ENCODE assay signal across 1 cellular context in genomic region chr22:44360306-44360685, GRCh38.
TF ChIP-seq lines count a peak whose summit lies in the region.

No MANE protein-coding gene starts in this region.

TF ChIP-seq in SK-N-SH treated with all-trans-retinoic acid at 6 μM for 48 hours, 23 proteins besides CTCF, POLR2A, EP300 and RAD21 (continued from another document):
- TF ChIP-seq POU6F1 (CRISPR knock-in tag; IDR thresholded peaks at IDR 0.05; ENCODE audit: borderline replicate concordance, low read depth), result no peak
- TF ChIP-seq OSR1 (CRISPR knock-in tag; IDR thresholded peaks at IDR 0.05), result no peak
- TF ChIP-seq CREB5 (CRISPR knock-in tag; IDR thresholded peaks at IDR 0.05; ENCODE audit: low read depth), result no peak
- TF ChIP-seq ZFP30 (CRISPR knock-in tag; IDR thresholded peaks at IDR 0.05), result no peak
- no peak for TF ChIP-seq ISL1 (CRISPR knock-in tag; IDR thresholded peaks at IDR 0.05)
- no peak for TF ChIP-seq ZNF70 (CRISPR knock-in tag; IDR thresholded peaks at IDR 0.05)
- TF ChIP-seq CSRNP3 (CRISPR knock-in tag; IDR thresholded peaks at IDR 0.05), result no peak
- TF ChIP-seq ESRRG (CRISPR knock-in tag; IDR thresholded peaks at IDR 0.05), result no peak
- no peak for TF ChIP-seq ZC3H10 (CRISPR knock-in tag; IDR thresholded peaks at IDR 0.05)
